ENCODE assay signal across 2 cellular contexts in the genomic region with DNA sequence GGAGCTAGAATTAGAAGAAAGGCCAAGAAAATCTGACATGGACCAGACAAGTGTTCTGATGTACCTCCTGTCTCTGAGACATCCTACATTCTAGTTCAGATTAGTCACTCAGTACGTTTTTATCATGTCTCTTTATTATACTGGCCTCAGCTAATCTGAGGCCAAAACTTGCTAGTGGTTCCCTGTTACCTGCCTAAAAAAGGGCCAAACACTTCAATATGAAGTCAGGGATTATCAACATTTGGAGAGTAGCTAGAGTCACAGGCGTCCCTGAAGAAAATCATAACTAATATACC.
TF ChIP-seq lines count a peak whose summit lies in the region.

No MANE protein-coding gene starts in this region.

TF ChIP-seq in IMR-90, 13 proteins besides CTCF, POLR2A, EP300 and RAD21:
- TF ChIP-seq, protein P1, sequence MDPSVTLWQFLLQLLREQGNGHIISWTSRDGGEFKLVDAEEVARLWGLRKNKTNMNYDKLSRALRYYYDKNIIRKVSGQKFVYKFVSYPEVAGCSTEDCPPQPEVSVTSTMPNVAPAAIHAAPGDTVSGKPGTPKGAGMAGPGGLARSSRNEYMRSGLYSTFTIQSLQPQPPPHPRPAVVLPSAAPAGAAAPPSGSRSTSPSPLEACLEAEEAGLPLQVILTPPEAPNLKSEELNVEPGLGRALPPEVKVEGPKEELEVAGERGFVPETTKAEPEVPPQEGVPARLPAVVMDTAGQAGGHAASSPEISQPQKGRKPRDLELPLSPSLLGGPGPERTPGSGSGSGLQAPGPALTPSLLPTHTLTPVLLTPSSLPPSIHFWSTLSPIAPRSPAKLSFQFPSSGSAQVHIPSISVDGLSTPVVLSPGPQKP (IDR thresholded peaks at IDR 0.05; ENCODE audit: borderline replicate concordance, low read depth, low read length) = no peak

TF ChIP-seq in endothelial cell of umbilical vein, 7 proteins besides CTCF, POLR2A, EP300 and RAD21:
- no peak for TF ChIP-seq MYC (IDR thresholded peaks at IDR 0.05; ENCODE audit: low read depth, low read length)
- TF ChIP-seq, protein P2, sequence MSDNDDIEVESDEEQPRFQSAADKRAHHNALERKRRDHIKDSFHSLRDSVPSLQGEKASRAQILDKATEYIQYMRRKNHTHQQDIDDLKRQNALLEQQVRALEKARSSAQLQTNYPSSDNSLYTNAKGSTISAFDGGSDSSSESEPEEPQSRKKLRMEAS (IDR thresholded peaks at IDR 0.05; ENCODE audit: insufficient read depth, insufficient read length) = no peak
- no peak for TF ChIP-seq JUN (IDR thresholded peaks at IDR 0.05; ENCODE audit: borderline replicate concordance, insufficient read depth, insufficient read length, low read depth)
- TF ChIP-seq EZH2 (IDR thresholded peaks at IDR 0.05; ENCODE audit: borderline replicate concordance, low read depth, low read length, severe bottlenecking) = no peak
- no peak for TF ChIP-seq GATA2 (IDR thresholded peaks at IDR 0.05; ENCODE audit: insufficient read depth, insufficient read length, low read depth, low read length)
- TF ChIP-seq POLR2AphosphoS5 (IDR thresholded peaks at IDR 0.05; ENCODE audit: insufficient read depth, low read depth, low read length) = no peak
- TF ChIP-seq FOS (IDR thresholded peaks at IDR 0.05; ENCODE audit: borderline replicate concordance, insufficient read depth, low read length) = no peak
TF ChIP-seq in endothelial cell of umbilical vein: peak in this region for 0.
